ENCODE assay signal across 9 cellular contexts in genomic region chr17:78323821-78324390, GRCh38. TPM values are rescaled to one million over a fixed set of nuclear protein-coding genes. Genes with fewer than 3 reads are reported as not detected.
DNase-seq lines count a peak whose midpoint lies in the region; ATAC-seq and TF ChIP-seq lines count a peak whose summit lies in the region.
"Had no signal": no experiment of that assay in that cellular context is flagged by ENCODE, and none has a peak within 500 bp of the region (broad histone marks: within the 10 kb centered on the region; RNA-seq: fewer than 3 reads in every experiment).

No MANE protein-coding gene starts in this region.

- no peak for DNase-seq in activated CD4-positive, alpha-beta T cell treated with anti-CD3 and anti-CD28 coated beads, Interleukin-2, amount 10 ng/mL, durations not matched to agents 24 days and 14 days
- DNase-seq in activated CD4-positive, alpha-beta T cell treated with anti-CD3 and anti-CD28 coated beads, Interleukin-2, amount 50 U/mL, for 1 hour = no peak
- DNase-seq in activated naive CD8-positive, alpha-beta T cell treated with anti-CD3 and anti-CD28 coated beads for 36 hours = no peak
- DNase-seq in lung microvascular endothelial cell (ENCODE audit: low read depth in 2 of 2) = peak; percentile 7 to 45
- no peak for DNase-seq in suprapubic skin (ENCODE audit: low spot score in 2 of 2)
- no peak for DNase-seq in COLO829 (ENCODE audit: low spot score)
- DNase-seq in NCI-H226 = no peak
- DNase-seq: effector CD4-positive, alpha-beta T cell had no signal

- WGBS in suprapubic skin = 43% methylated on average over 7 of the region's 7 CpGs

- H3K4me1 Mint-ChIP-seq in activated CD4-positive, alpha-beta T cell treated with anti-CD3 and anti-CD28 coated beads, Interleukin-2, amount 10 ng/mL, durations not matched to agents 24 days and 14 days = peaks cover 14% of the 10 kb centered on the region
- peaks cover 19% of the 10 kb centered on the region for H3K4me1 Mint-ChIP-seq in activated naive CD8-positive, alpha-beta T cell treated with anti-CD3 and anti-CD28 coated beads for 36 hours

- peak overlapping the region; percentile 28 for H3K4me3 Mint-ChIP-seq in activated CD4-positive, alpha-beta T cell treated with anti-CD3 and anti-CD28 coated beads, Interleukin-2, amount 10 ng/mL, durations not matched to agents 24 days and 14 days
- no peak overlapping the region for H3K4me3 Mint-ChIP-seq in activated naive CD8-positive, alpha-beta T cell treated with anti-CD3 and anti-CD28 coated beads for 36 hours

- no peak for TF ChIP-seq EP300 in suprapubic skin (IDR thresholded peaks at IDR 0.05)

- no peaks in the 10 kb centered on the region for H3K36me3 ChIP-seq in suprapubic skin

- no peak for ATAC-seq in HG02852 (IDR thresholded peaks at IDR 0.05; ENCODE audit: unreplicated experiment)

- no peaks in the 10 kb centered on the region for H3K27me3 ChIP-seq in suprapubic skin

- H3K4me3 ChIP-seq in suprapubic skin = peak overlapping the region; percentile 34

- TF ChIP-seq POLR2A in suprapubic skin (IDR thresholded peaks at IDR 0.05) = no peak

- H3K27ac ChIP-seq in suprapubic skin = peak overlapping the region; percentile 91

- no peaks in the 10 kb centered on the region for H3K27me3 Mint-ChIP-seq in activated CD4-positive, alpha-beta T cell treated with anti-CD3 and anti-CD28 coated beads, Interleukin-2, amount 10 ng/mL, durations not matched to agents 24 days and 14 days
- H3K27me3 Mint-ChIP-seq in activated naive CD8-positive, alpha-beta T cell treated with anti-CD3 and anti-CD28 coated beads for 36 hours = no peaks in the 10 kb centered on the region

- peak overlapping the region; percentile 88 for H3K27ac Mint-ChIP-seq in activated CD4-positive, alpha-beta T cell treated with anti-CD3 and anti-CD28 coated beads, Interleukin-2, amount 10 ng/mL, durations not matched to agents 24 days and 14 days
- peak overlapping the region; percentile 84 for H3K27ac Mint-ChIP-seq in activated naive CD8-positive, alpha-beta T cell treated with anti-CD3 and anti-CD28 coated beads for 36 hours

- no peak for TF ChIP-seq CTCF in suprapubic skin (IDR thresholded peaks at IDR 0.05)

- H3K4me1 ChIP-seq in suprapubic skin = peaks cover 39% of the 10 kb centered on the region

- no peaks in the 10 kb centered on the region for H3K9me3 Mint-ChIP-seq in activated CD4-positive, alpha-beta T cell treated with anti-CD3 and anti-CD28 coated beads, Interleukin-2, amount 10 ng/mL, durations not matched to agents 24 days and 14 days
- no peaks in the 10 kb centered on the region for H3K9me3 Mint-ChIP-seq in activated naive CD8-positive, alpha-beta T cell treated with anti-CD3 and anti-CD28 coated beads for 36 hours

- intact Hi-C loops in activated CD4-positive, alpha-beta T cell treated with anti-CD3 and anti-CD28 coated beads, Interleukin-2, amount 10 ng/mL, durations not matched to agents 24 days and 14 days (cut with micrococcal nuclease) = no loop called here

- H3K36me3 Mint-ChIP-seq in activated CD4-positive, alpha-beta T cell treated with anti-CD3 and anti-CD28 coated beads, Interleukin-2, amount 10 ng/mL, durations not matched to agents 24 days and 14 days (ENCODE audit: low read depth) = no peaks in the 10 kb centered on the region
- H3K36me3 Mint-ChIP-seq in activated naive CD8-positive, alpha-beta T cell treated with anti-CD3 and anti-CD28 coated beads for 36 hours = no peaks in the 10 kb centered on the region

- no peaks in the 10 kb centered on the region for H3K9me3 ChIP-seq in suprapubic skin

RNA-seq across cellular contexts. Expression of gene SOCS3, which starts 36.0 kb away (rescaled TPM):
- total RNA-seq in activated CD4-positive, alpha-beta T cell treated with anti-CD3 and anti-CD28 coated beads, Interleukin-2, amount 10 ng/mL, durations not matched to agents 24 days and 14 days = 78.3 and 81.5 TPM in 2 replicates
- total RNA-seq in activated naive CD8-positive, alpha-beta T cell treated with anti-CD3 and anti-CD28 coated beads for 36 hours = 10 to 100 TPM; 16.6 to 17.9 TPM
- total RNA-seq in lung microvascular endothelial cell = 39.2 and 79.6 TPM in 2 replicates
- 100 to 1,000 TPM in 1 of 4 donors, 10 to 100 TPM in 3; 33.2 to 264 (median 60.9) TPM for total RNA-seq in suprapubic skin

RNA-seq across cellular contexts. Expression of gene PGS1, which starts 54.5 kb away (rescaled TPM):
- total RNA-seq in activated CD4-positive, alpha-beta T cell treated with anti-CD3 and anti-CD28 coated beads, Interleukin-2, amount 10 ng/mL, durations not matched to agents 24 days and 14 days = 65.6 and 67.8 TPM in 2 replicates
- 10 to 100 TPM; 39.1 to 43.7 TPM for total RNA-seq in activated naive CD8-positive, alpha-beta T cell treated with anti-CD3 and anti-CD28 coated beads for 36 hours
- total RNA-seq in lung microvascular endothelial cell (15.7 and 26.4 TPM in 2 replicates), suprapubic skin (10 to 100 TPM; 23.9 to 51.7 (median 34.2) TPM)

Comparison
In these comparisons a context has a peak if more than half of its experiments do, and no peak if none do; other contexts are left out.
1. DNase-seq: peak in lung microvascular endothelial cell (2 of 2); none in activated CD4-positive, alpha-beta T cell treated with anti-CD3 and anti-CD28 coated beads, Interleukin-2, amount 10 ng/mL, durations not matched to agents 24 days and 14 days (single experiment), activated CD4-positive, alpha-beta T cell treated with anti-CD3 and anti-CD28 coated beads, Interleukin-2, amount 50 U/mL, for 1 hour (single experiment), activated naive CD8-positive, alpha-beta T cell treated with anti-CD3 and anti-CD28 coated beads for 36 hours (single experiment), suprapubic skin (0 of 2), COLO829 (single experiment) and NCI-H226 (single experiment).